ENCODE assay signal across 16 cellular contexts in genomic region chr16:88792668-88793587, GRCh38. TPM values are rescaled to one million over a fixed set of nuclear protein-coding genes. Genes with fewer than 3 reads are reported as not detected.
DNase-seq lines count a peak whose midpoint lies in the region; ATAC-seq and TF ChIP-seq lines count a peak whose summit lies in the region.
"Had no signal": no experiment of that assay in that cellular context is flagged by ENCODE, and none has a peak within 500 bp of the region (broad histone marks: within the 10 kb centered on the region; RNA-seq: fewer than 3 reads in every experiment).

No MANE protein-coding gene starts in this region.

- no peak for TF ChIP-seq POLR2A in spleen (IDR thresholded peaks at IDR 0.05)

- H3K27ac ChIP-seq in OCI-LY1 (ENCODE audit: low read depth, low read length, poor library complexity, severe bottlenecking) (peak overlapping the region; percentile 57), spleen (peak overlapping the region in 5 of 8 donors; percentile 7 to 91 (median 67))
- H3K27ac ChIP-seq: dorsolateral prefrontal cortex had no signal

- peaks cover 1% of the 10 kb centered on the region for H3K36me3 Mint-ChIP-seq in activated CD4-positive, alpha-beta T cell treated with anti-CD3 and anti-CD28 coated beads, Interleukin-2, amount 10 ng/mL, durations not matched to agents 7 days and 5 days (ENCODE audit: low read depth)
- H3K36me3 Mint-ChIP-seq in dendritic cell treated with granulocyte-macrophage colony-stimulating factor and Interleukin-4, amounts not matched to agents 40 ng/mL and 50 ng/mL, for 4 days (ENCODE audit: low read depth), result no peaks in the 10 kb centered on the region
- H3K36me3 Mint-ChIP-seq: brain had no signal

- H3K27me3 ChIP-seq in OCI-LY1 (ENCODE audit: insufficient read depth, low read length), result no peaks in the 10 kb centered on the region
- peaks cover 0 to 10% (median 0%) of the 10 kb centered on the region in 7 donors for H3K27me3 ChIP-seq in spleen (replicated peaks in 1 of 7)

- H3K27me3 Mint-ChIP-seq in activated CD4-positive, alpha-beta T cell treated with anti-CD3 and anti-CD28 coated beads, Interleukin-2, amount 10 ng/mL, durations not matched to agents 7 days and 5 days, result no peaks in the 10 kb centered on the region
- peaks cover 10% of the 10 kb centered on the region for H3K27me3 Mint-ChIP-seq in dendritic cell treated with granulocyte-macrophage colony-stimulating factor and Interleukin-4, amounts not matched to agents 40 ng/mL and 50 ng/mL, for 4 days

- intact Hi-C loops in dendritic cell treated with granulocyte-macrophage colony-stimulating factor and Interleukin-4, amounts not matched to agents 40 ng/mL and 50 ng/mL, for 4 days (cut with micrococcal nuclease), result no loop called here
- intact Hi-C loops in spleen (cut with DNase I; ENCODE audit: low total_unique reads), result no loop called here

- H3K79me2 ChIP-seq in OCI-LY1 (ENCODE audit: insufficient read depth, low read length), result no peaks in the 10 kb centered on the region

- peak overlapping the region; percentile 7 for H3K4me3 ChIP-seq in OCI-LY1 (ENCODE audit: low read depth, low read length, poor library complexity, severe bottlenecking)
- H3K4me3 ChIP-seq in spleen, result no peak overlapping the region
- H3K4me3 ChIP-seq: dorsolateral prefrontal cortex had no signal

- 50 to 80% (median 67%) methylated on average over 17 to 30 of the region's 30 CpGs for WGBS in spleen, 5 donors

- no peaks in the 10 kb centered on the region for H3F3A ChIP-seq in OCI-LY1 (ENCODE audit: insufficient read depth, low read length)

- no peaks in the 10 kb centered on the region for H3K9me3 ChIP-seq in OCI-LY1 (ENCODE audit: low read length)
- no peaks in the 10 kb centered on the region for H3K9me3 ChIP-seq in spleen

- POLR2A ChIA-PET in activated CD4-positive, alpha-beta T cell treated with anti-CD3 and anti-CD28 coated beads, Interleukin-2, amount 10 ng/mL, durations not matched to agents 7 days and 5 days (lab: Charles Lee), result interaction anchor here (0.6 kb wide), 1 partner anchor 1153 kb away, joined by 3 read pairs; no protein-coding TSS in a partner anchor

- H3K9me3 Mint-ChIP-seq in activated CD4-positive, alpha-beta T cell treated with anti-CD3 and anti-CD28 coated beads, Interleukin-2, amount 10 ng/mL, durations not matched to agents 7 days and 5 days, result no peaks in the 10 kb centered on the region
- H3K9me3 Mint-ChIP-seq in dendritic cell treated with granulocyte-macrophage colony-stimulating factor and Interleukin-4, amounts not matched to agents 40 ng/mL and 50 ng/mL, for 4 days, result no peaks in the 10 kb centered on the region
- H3K9me3 Mint-ChIP-seq: activated T-helper 1 cell treated with anti-CD3 and anti-CD28 coated beads, Interleukin-12 subunit alpha, Interleukin-12 subunit beta, Interleukin-2, Interleukin-4 antibody, amounts not matched to agents 30 ng/mL and 10 ng/mL and 1 ng/mL, durations not matched to agents 14 hours and 24 hours and 36 hours; brain had no signal

- H3K4me2 ChIP-seq in OCI-LY1 (ENCODE audit: low read length), result peak overlapping the region; percentile 23; the same call in 1 of the 2 replicates

- H2AFZ ChIP-seq in OCI-LY1 (ENCODE audit: low read length), result no peak overlapping the region

- peak overlapping the region; percentile 78 for H3K27ac Mint-ChIP-seq in activated CD4-positive, alpha-beta T cell treated with anti-CD3 and anti-CD28 coated beads, Interleukin-2, amount 10 ng/mL, durations not matched to agents 7 days and 5 days
- H3K27ac Mint-ChIP-seq in dendritic cell treated with granulocyte-macrophage colony-stimulating factor and Interleukin-4, amounts not matched to agents 40 ng/mL and 50 ng/mL, for 4 days, result peak overlapping the region; percentile 25
- H3K27ac Mint-ChIP-seq: activated T-helper 1 cell treated with anti-CD3 and anti-CD28 coated beads, Interleukin-12 subunit alpha, Interleukin-12 subunit beta, Interleukin-2, Interleukin-4 antibody, amounts not matched to agents 30 ng/mL and 10 ng/mL and 1 ng/mL, durations not matched to agents 14 hours and 24 hours and 36 hours had no signal

- no peak for TF ChIP-seq CTCF in OCI-LY1 (IDR thresholded peaks at IDR 0.05; ENCODE audit: low read length)
- no peak for TF ChIP-seq CTCF in spleen (IDR thresholded peaks at IDR 0.05 in 8 of 11, conservative IDR thresholded peaks at IDR 0.05 in 3 of 11)

- peak overlapping the region; percentile 26; the same call in 1 of the 2 replicates for H3K9ac ChIP-seq in OCI-LY1 (ENCODE audit: low read length)

- H3K36me3 ChIP-seq in OCI-LY1 (ENCODE audit: insufficient read depth, low read length) (no peaks in the 10 kb centered on the region), spleen (no peaks in the 10 kb centered on the region)

- peaks cover 51% of the 10 kb centered on the region for H3K4me1 ChIP-seq in OCI-LY1 (ENCODE audit: insufficient read depth, low read length, severe bottlenecking)
- peaks cover 20 to 66% (median 58%) of the 10 kb centered on the region in 6 donors for H3K4me1 ChIP-seq in spleen

- CTCF ChIA-PET in activated CD4-positive, alpha-beta T cell treated with anti-CD3 and anti-CD28 coated beads, Interleukin-2, amount 10 ng/mL, durations not matched to agents 7 days and 5 days (lab: Charles Lee), result interaction anchor here (1.2 to 1.8 kb wide), 6 partner anchors 9 to 338 kb away, joined by 3 to 8 read pairs (median 6); no protein-coding TSS in a partner anchor

- DNase-seq in activated CD4-positive, alpha-beta T cell treated with anti-CD3 and anti-CD28 coated beads, Interleukin-2, amount 10 ng/mL, durations not matched to agents 7 days and 5 days, result no peak
- no peak for DNase-seq in activated CD4-positive, alpha-beta T cell treated with anti-CD3 and anti-CD28 coated beads for 4 hours
- peak; percentile 80 for DNase-seq in spleen
- DNase-seq in NCI-H2081 treated with DMSO at 0.1 percent for 48 hours (lab: John Stamatoyannopoulos, UW), result no peak
- no peak for DNase-seq in H4 (ENCODE audit: low spot score)
- DNase-seq: activated CD4-positive, alpha-beta T cell treated with anti-CD3 and anti-CD28 coated beads for 48 hours; dorsolateral prefrontal cortex; NCI-H2029; NCI-H526 treated with DMSO at 0.1 percent for 48 hours; posterior cingulate gyrus; stimulated activated CD4-positive, alpha-beta T cell treated with anti-CD3 and anti-CD28 coated beads, Interleukin-12 subunit alpha, Interleukin-12 subunit beta, amount 100 ng/mL, for 4 hours had no signal

- no peak overlapping the region for H3K4me3 Mint-ChIP-seq in activated CD4-positive, alpha-beta T cell treated with anti-CD3 and anti-CD28 coated beads, Interleukin-2, amount 10 ng/mL, durations not matched to agents 7 days and 5 days
- no peak overlapping the region for H3K4me3 Mint-ChIP-seq in dendritic cell treated with granulocyte-macrophage colony-stimulating factor and Interleukin-4, amounts not matched to agents 40 ng/mL and 50 ng/mL, for 4 days
- H3K4me3 Mint-ChIP-seq: activated T-helper 1 cell treated with anti-CD3 and anti-CD28 coated beads, Interleukin-12 subunit alpha, Interleukin-12 subunit beta, Interleukin-2, Interleukin-4 antibody, amounts not matched to agents 30 ng/mL and 10 ng/mL and 1 ng/mL, durations not matched to agents 14 hours and 24 hours and 36 hours; brain had no signal

- peaks cover 60% of the 10 kb centered on the region for H3K4me1 Mint-ChIP-seq in activated CD4-positive, alpha-beta T cell treated with anti-CD3 and anti-CD28 coated beads, Interleukin-2, amount 10 ng/mL, durations not matched to agents 7 days and 5 days
- peaks cover 59% of the 10 kb centered on the region for H3K4me1 Mint-ChIP-seq in dendritic cell treated with granulocyte-macrophage colony-stimulating factor and Interleukin-4, amounts not matched to agents 40 ng/mL and 50 ng/mL, for 4 days (ENCODE audit: low read depth)
- H3K4me1 Mint-ChIP-seq: brain had no signal

- H4K20me1 ChIP-seq in OCI-LY1 (ENCODE audit: insufficient read depth, low read length), result no peaks in the 10 kb centered on the region

- no peaks in the 10 kb centered on the region for H3K9me2 ChIP-seq in OCI-LY1 (ENCODE audit: low read depth, low read length)

- no peak for ATAC-seq in HG02798 (IDR thresholded peaks at IDR 0.05; ENCODE audit: poor library complexity, unreplicated experiment)

RNA-seq across cellular contexts. Expression of gene PIEZO1, which starts 7.9 kb away (rescaled TPM):
- 100 to 1,000 TPM; 239 to 303 TPM for total RNA-seq in activated CD4-positive, alpha-beta T cell treated with anti-CD3 and anti-CD28 coated beads, Interleukin-2, amount 10 ng/mL, durations not matched to agents 7 days and 5 days
- 100 to 1,000 TPM; 154 to 249 (median 199) TPM for total RNA-seq in spleen
- 100 to 1,000 TPM; 145 to 385 (median 371) TPM for polyA plus RNA-seq in spleen
- 35.6 and 47.1 TPM in 2 replicates for total RNA-seq in H4 (2014; rRNA removed; shearing (Covaris generic))

RNA-seq across cellular contexts. Expression of gene CDT1, which starts 10.7 kb away (rescaled TPM):
- 100 to 1,000 TPM; 113 to 119 TPM for total RNA-seq in activated CD4-positive, alpha-beta T cell treated with anti-CD3 and anti-CD28 coated beads, Interleukin-2, amount 10 ng/mL, durations not matched to agents 7 days and 5 days
- 10 to 100 TPM in 2 of 7 donors, 1 to 10 TPM in 5; 1.5 to 17.2 (median 5.3) TPM for total RNA-seq in spleen
- 1 to 10 TPM in 2 of 3 donors, under 1 TPM in 1; 1.00 to 3.9 (median 2.5) TPM for polyA plus RNA-seq in spleen
- total RNA-seq in H4 (2014; rRNA removed; shearing (Covaris generic)), result 26.4 and 27.0 TPM in 2 replicates

RNA-seq across cellular contexts. Expression of gene APRT, which starts 18.8 kb away (rescaled TPM):
- 100 to 1,000 TPM in 1 of 2 experiments, 10 to 100 TPM in 1; 86.2 to 112 TPM for total RNA-seq in activated CD4-positive, alpha-beta T cell treated with anti-CD3 and anti-CD28 coated beads, Interleukin-2, amount 10 ng/mL, durations not matched to agents 7 days and 5 days
- total RNA-seq in spleen, result 100 to 1,000 TPM in 3 of 7 donors, 10 to 100 TPM in 4; 84.1 to 112 (median 96.8) TPM
- polyA plus RNA-seq in spleen, result 100 to 1,000 TPM; 187 to 259 (median 225) TPM
- total RNA-seq in H4 (2014; rRNA removed; shearing (Covaris generic)), result 401 and 554 TPM in 2 replicates
